Comparison of ENCODE assay signal across 8 cellular contexts in the genomic region with DNA sequence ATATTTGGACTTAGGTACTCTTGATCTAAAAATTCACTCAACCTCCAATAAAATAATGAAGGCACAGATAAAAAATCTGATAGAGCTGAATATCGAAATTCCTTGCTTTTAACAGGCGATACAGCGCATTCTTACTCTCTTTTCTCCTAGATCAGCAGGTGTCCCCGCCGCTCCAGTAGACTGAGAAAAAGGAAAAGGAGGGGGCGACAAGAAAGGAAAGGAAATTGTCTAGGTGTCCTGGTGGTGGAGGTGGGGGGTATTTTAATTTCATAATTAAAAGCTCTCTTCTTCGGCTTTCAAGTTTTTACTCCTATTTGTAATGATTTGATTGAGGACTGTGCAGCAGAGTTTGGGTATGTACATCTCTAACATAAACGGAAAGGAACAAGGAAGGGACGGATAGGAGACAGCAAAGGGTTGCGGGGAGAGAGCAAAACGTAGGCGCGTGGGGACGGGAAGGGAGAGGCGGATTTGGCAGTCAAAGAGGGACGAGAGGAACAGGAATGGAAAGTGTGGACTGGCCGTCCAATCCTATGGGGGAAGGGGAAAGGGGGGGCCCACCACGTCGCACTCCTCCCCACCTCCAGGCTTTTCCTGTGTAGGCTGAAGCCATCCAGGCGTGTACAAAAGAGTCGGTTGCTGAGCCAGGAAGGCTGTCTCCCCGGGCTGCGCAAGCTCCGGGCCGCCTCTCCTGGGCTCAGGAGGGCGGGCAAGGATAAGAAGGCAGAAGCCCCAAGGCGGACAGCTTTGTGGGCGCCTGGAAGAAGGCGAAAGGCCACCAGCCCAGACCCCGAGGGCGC. TPM values are rescaled to one million over a fixed set of nuclear protein-coding genes. Genes with fewer than 3 reads are reported as not detected.
DNase-seq lines count a peak whose midpoint lies in the region; ATAC-seq, FAIRE-seq and TF ChIP-seq lines count a peak whose summit lies in the region.

No MANE protein-coding gene starts in this region.

- H3K4me1 Mint-ChIP-seq in T-helper 1 cell treated with Interleukin-12 subunit alpha and Interleukin-12 subunit beta and Interleukin-4 antibody, amounts not matched to agents 30 μg/mL and 1 μg/mL, for 36 hours (ENCODE audit: low read depth), result peaks cover 11% of the 10 kb centered on the region

- H3K27me3 ChIP-seq in left lung, result no peaks in the 10 kb centered on the region

- no peak for TF ChIP-seq CTCF in GM13976 (IDR thresholded peaks at IDR 0.05; ENCODE audit: borderline replicate concordance, control extremely low read depth, extremely low read depth, insufficient read depth, missing control alignments)
- no peak for TF ChIP-seq CTCF in left lung (IDR thresholded peaks at IDR 0.05)

- peak overlapping the region; percentile 85 for H3K27ac Mint-ChIP-seq in T-helper 1 cell treated with Interleukin-12 subunit alpha and Interleukin-12 subunit beta and Interleukin-4 antibody, amounts not matched to agents 30 μg/mL and 1 μg/mL, for 36 hours

- H3K9me3 Mint-ChIP-seq in T-helper 1 cell treated with Interleukin-12 subunit alpha and Interleukin-12 subunit beta and Interleukin-4 antibody, amounts not matched to agents 30 μg/mL and 1 μg/mL, for 36 hours, result no peaks in the 10 kb centered on the region

- peak; percentile 26 for ATAC-seq in HG02852 (IDR thresholded peaks at IDR 0.05; ENCODE audit: unreplicated experiment)
- ATAC-seq in left lung, result peak; percentile 89

- H3K4me1 ChIP-seq in left lung, result peaks cover 9 to 15% of the 10 kb centered on the region in 2 donors

- H3K27me3 Mint-ChIP-seq in T-helper 1 cell treated with Interleukin-12 subunit alpha and Interleukin-12 subunit beta and Interleukin-4 antibody, amounts not matched to agents 30 μg/mL and 1 μg/mL, for 36 hours (ENCODE audit: low read depth), result peaks cover 30% of the 10 kb centered on the region

- peak overlapping the region; percentile 99 to 100 for H3K27ac ChIP-seq in left lung

- peak overlapping the region; percentile 74 to 75 for H3K4me3 ChIP-seq in left lung

- H3K4me3 Mint-ChIP-seq in T-helper 1 cell treated with Interleukin-12 subunit alpha and Interleukin-12 subunit beta and Interleukin-4 antibody, amounts not matched to agents 30 μg/mL and 1 μg/mL, for 36 hours, result peak overlapping the region; percentile 83

- no peaks in the 10 kb centered on the region for H3K36me3 ChIP-seq in left lung

- H3K9me3 ChIP-seq in left lung, result no peaks in the 10 kb centered on the region

- intact Hi-C loops in left lung (cut with DNase I), result no loop called here

- in situ Hi-C loops in GM13976 (cut with MboI; ENCODE audit: low sequenced_read_pairs, unreplicated experiment), result no loop called here

- DNase-seq in GM13976 (ENCODE audit: low spot score) (peak; percentile 59), NCI-H1417 treated with DMSO at 0.1 percent for 48 hours (lab: John Stamatoyannopoulos, UW) (peak; percentile 38), dermis microvascular lymphatic vessel endothelial cell (ENCODE audit: low read depth in 2 of 2) (peak; percentile 91 to 93), left lung (peak; percentile 86)
- DNase-seq in stimulated activated CD4-positive, alpha-beta T cell treated with anti-CD3 and anti-CD28 coated beads, TNF-alpha, amount 100 ng/mL, for 24 hours (ENCODE audit: low read depth in 3 of 3), result peak; percentile 1 to 25 (median 7)

- peak; percentile 51 for FAIRE-seq in A204.1 (lab: Jason Lieb, UNC)

- peaks cover 2% of the 10 kb centered on the region for H3K36me3 Mint-ChIP-seq in T-helper 1 cell treated with Interleukin-12 subunit alpha and Interleukin-12 subunit beta and Interleukin-4 antibody, amounts not matched to agents 30 μg/mL and 1 μg/mL, for 36 hours (ENCODE audit: low read depth)

RNA-seq across cellular contexts. Expression of a gene that starts 0.9 kb away (rescaled TPM):
- total RNA-seq in dermis microvascular lymphatic vessel endothelial cell, result 4.1 and 6.2 TPM in 2 replicates
- 10 to 100 TPM in 1 of 2 donors, 1 to 10 TPM in 1; 9.9 to 15.8 TPM for total RNA-seq in left lung

Comparison
In these comparisons a context has a peak if more than half of its experiments do, and no peak if none do; other contexts are left out.
1. Peak in every context shown above with its lines: DNase-seq, ATAC-seq, H3K4me3 ChIP-seq and H3K27ac ChIP-seq.
2. DNase-seq: peak in every context shown above with its lines; median percentile 92 in dermis microvascular lymphatic vessel endothelial cell; 86 in left lung; 59 in GM13976; 38 in NCI-H1417 treated with DMSO at 0.1 percent for 48 hours; 7 in stimulated activated CD4-positive, alpha-beta T cell treated with anti-CD3 and anti-CD28 coated beads, TNF-alpha, amount 100 ng/mL, for 24 hours.